15 cellular contexts compared by ENCODE assay signal in genomic region chr3:26623409-26624208, GRCh38. TPM values are rescaled to one million over a fixed set of nuclear protein-coding genes. Genes with fewer than 3 reads are reported as not detected.
DNase-seq lines count a peak whose midpoint lies in the region; ATAC-seq and TF ChIP-seq lines count a peak whose summit lies in the region.
"Had no signal": no experiment of that assay in that cellular context is flagged by ENCODE, and none has a peak within 500 bp of the region (broad histone marks: within the 10 kb centered on the region; RNA-seq: fewer than 3 reads in every experiment).

No MANE protein-coding gene starts in this region.

- DNase-seq in NCI-H1417 (lab: John Stamatoyannopoulos, UW): peak in 2 of 3 experiments; percentile 39 to 56
- no peak for DNase-seq in NCI-H1417 treated with DMSO at 0.1 percent for 48 hours (lab: John Stamatoyannopoulos, UW)
- DNase-seq in caudate nucleus (lab: John Stamatoyannopoulos, UW): peak in 15 of 61 donors; percentile 15 to 62 (median 43)
- peak; percentile 57 for DNase-seq in islet precursor cell
- no peak for DNase-seq in smooth muscle cell (lab: John Stamatoyannopoulos, UW; ENCODE audit: unreplicated experiment)
- DNase-seq in SKM-1 (lab: John Stamatoyannopoulos, UW; ENCODE audit: unreplicated experiment): no peak
- DNase-seq: activated CD4-positive, CD25-positive, alpha-beta regulatory T cell treated with anti-CD3 and anti-CD28 coated beads, Interleukin-2, amount 50 U/mL, for 72 hours; brain microvascular endothelial cell; DMS79; IMR-90 had no signal

- no peak overlapping the region for H2AFZ ChIP-seq in smooth muscle cell (ENCODE audit: low read depth)

- H3K79me2 ChIP-seq in smooth muscle cell (ENCODE audit: low read depth): no peaks in the 10 kb centered on the region

- TF ChIP-seq CTCF in smooth muscle cell (IDR thresholded peaks at IDR 0.05; ENCODE audit: borderline replicate concordance, insufficient read depth, poor library complexity, severe bottlenecking): no peak

- H3K27me3 ChIP-seq in smooth muscle cell (ENCODE audit: low read depth): peaks cover 88% of the 10 kb centered on the region
- H3K27me3 ChIP-seq: SJSA1 had no signal

- peaks cover 8% of the 10 kb centered on the region for H3K4me1 ChIP-seq in smooth muscle cell (ENCODE audit: low read depth)
- H3K4me1 ChIP-seq: SJSA1 had no signal

- no peaks in the 10 kb centered on the region for H4K20me1 ChIP-seq in smooth muscle cell (ENCODE audit: low read depth)

- H3K27ac ChIP-seq in caudate nucleus (ENCODE audit: low read depth, low read length): peak overlapping the region; percentile 62
- H3K27ac ChIP-seq in smooth muscle cell (ENCODE audit: low read depth): no peak overlapping the region
- H3K27ac ChIP-seq: brain microvascular endothelial cell, SJSA1 had no signal

- 3% methylated on average over 32 of the region's 33 CpGs for WGBS in smooth muscle cell (ENCODE audit: low lambda C conversion rate)

- no peaks in the 10 kb centered on the region for H3F3A ChIP-seq in smooth muscle cell (ENCODE audit: low read depth)

- H3K9ac ChIP-seq in smooth muscle cell (ENCODE audit: low read depth): no peak overlapping the region

- ATAC-seq in GM21786 (IDR thresholded peaks at IDR 0.05; ENCODE audit: unreplicated experiment) (no peak), HG02981 (IDR thresholded peaks at IDR 0.05; ENCODE audit: unreplicated experiment) (no peak)
- ATAC-seq: left lobe of liver had no signal

- no peaks in the 10 kb centered on the region for H3K36me3 ChIP-seq in smooth muscle cell (ENCODE audit: low read depth)
- H3K36me3 ChIP-seq: brain microvascular endothelial cell, SJSA1 had no signal

- no peaks in the 10 kb centered on the region for H3K9me3 ChIP-seq in smooth muscle cell (replicated peaks; ENCODE audit: low read depth)
- H3K9me3 ChIP-seq: SJSA1 had no signal

- peak overlapping the region; percentile 50 for H3K4me3 ChIP-seq in smooth muscle cell
- H3K4me3 ChIP-seq: SJSA1 had no signal

- peak overlapping the region; percentile 95 for H3K4me2 ChIP-seq in smooth muscle cell

RNA-seq across cellular contexts. Expression of gene LRRC3B, which starts 1.0 kb away (rescaled TPM):
- total RNA-seq in smooth muscle cell: not detected in 2 replicates
- not detected in 2 replicates for polyA plus RNA-seq in smooth muscle cell
- total RNA-seq: esophagus mucosa, IMR-90, left lobe of liver, SJSA1 had no signal
- polyA plus RNA-seq: IMR-90 had no signal

Comparison
In these comparisons a context has a peak if more than half of its experiments do, and no peak if none do; other contexts are left out.
1. DNase-seq: peak in NCI-H1417 (2 of 3) and islet precursor cell (single experiment); none in NCI-H1417 treated with DMSO at 0.1 percent for 48 hours (single experiment), smooth muscle cell (single experiment) and SKM-1 (single experiment).